20 cellular contexts compared by ENCODE assay signal in genomic region chr17:54111576-54111975, GRCh38.
DNase-seq lines count a peak whose midpoint lies in the region.
"Had no signal": no experiment of that assay in that cellular context is flagged by ENCODE, and none has a peak within 500 bp of the region (broad histone marks: within the 10 kb centered on the region; RNA-seq: fewer than 3 reads in every experiment).

No MANE protein-coding gene starts in this region.

- DNase-seq in Ammon's horn (ENCODE audit: low spot score) (peak; percentile 3), middle frontal gyrus (ENCODE audit: extremely low spot score, low spot score) (peak; percentile 50), putamen (ENCODE audit: low spot score) (peak; percentile 8), kidney glomerular epithelial cell (lab: John Stamatoyannopoulos, UW) (no peak), LoVo (ENCODE audit: low spot score) (no peak), NCI-H187 treated with DMSO at 0.1 percent for 48 hours (lab: John Stamatoyannopoulos, UW) (no peak)
- DNase-seq: AML-193; BE2C; C1 segment of cervical spinal cord; CD4-positive, alpha-beta memory T cell; CD4-positive, CD25-positive, alpha-beta regulatory T cell; CD8-positive, alpha-beta memory T cell; COR-L47; DMS 273 treated with DMSO at 0.1 percent for 48 hours; DMS153; DMS53; DMS79; DND-41; EL; GDM1 had no signal

Comparison
In these comparisons a context has a peak if more than half of its experiments do, and no peak if none do; other contexts are left out.
1. DNase-seq: peak in Ammon's horn (single experiment), middle frontal gyrus (single experiment) and putamen (single experiment); none in kidney glomerular epithelial cell (single experiment), LoVo (single experiment) and NCI-H187 treated with DMSO at 0.1 percent for 48 hours (single experiment).